Comparison of ENCODE assay signal across 28 cellular contexts in the genomic region with DNA sequence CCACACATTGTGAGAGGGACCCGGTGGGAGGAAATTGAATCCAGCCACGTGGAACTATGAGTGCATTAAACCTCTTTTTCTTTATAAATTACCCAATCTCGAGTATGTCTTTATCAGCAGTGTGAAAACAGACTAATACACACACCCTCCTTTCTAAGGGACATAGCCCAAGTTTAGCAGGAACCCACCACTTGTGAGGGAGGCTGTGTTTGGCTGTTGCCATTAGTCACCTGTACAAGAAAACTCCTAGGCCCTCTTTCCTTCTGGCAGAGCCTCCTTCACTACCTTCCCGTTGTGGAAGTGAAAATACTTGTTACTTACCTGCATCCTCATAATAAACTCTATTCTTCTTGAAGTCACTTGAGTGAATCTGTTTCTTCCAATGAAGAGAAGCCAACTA.
"Had no signal": no experiment of that assay in that cellular context is flagged by ENCODE, and none has a peak within 500 bp of the region (broad histone marks: within the 10 kb centered on the region; RNA-seq: fewer than 3 reads in every experiment).

No MANE protein-coding gene starts in this region.

- H3K27me3 ChIP-seq: hepatocyte, ovary, right atrium auricular region, stomach, testis, thyroid gland, transverse colon, upper lobe of left lung, vagina had no signal

- H3K4me1 ChIP-seq: lower lobe of right lung, right atrium auricular region, stomach, testis, thyroid gland, transverse colon, upper lobe of left lung, vagina had no signal

- H3K4me3 Mint-ChIP-seq: mesothelial cell of epicardium; naive B cell; natural killer cell; nephron progenitor cell; stimulated activated naive B cell treated with anti-CD40 and anti-IgM and Interleukin-4, amounts not matched to agents 10 μg/mL and 1 μg/mL and 100 μg/mL, for 72 hours had no signal

- H3K4me2 ChIP-seq: hepatocyte had no signal

- H3K79me2 ChIP-seq: hepatocyte had no signal

- H3K4me1 Mint-ChIP-seq: naive B cell; natural killer cell; nephron progenitor cell; stimulated activated naive B cell treated with anti-CD40 and anti-IgM and Interleukin-4, amounts not matched to agents 10 μg/mL and 1 μg/mL and 100 μg/mL, for 72 hours had no signal

- H3K9me3 ChIP-seq: lower lobe of right lung, ovary, right atrium auricular region, stomach, testis, thyroid gland, transverse colon, upper lobe of left lung, vagina had no signal

- H3K9me3 Mint-ChIP-seq: mesothelial cell of epicardium; naive B cell; natural killer cell; stimulated activated naive B cell treated with anti-CD40 and anti-IgM and Interleukin-4, amounts not matched to agents 10 μg/mL and 1 μg/mL and 100 μg/mL, for 72 hours had no signal

- H3K4me3 ChIP-seq: hepatocyte, lower lobe of right lung, ovary, right atrium auricular region, skin epidermis, stomach, testis, thyroid gland, transverse colon, upper lobe of left lung, vagina had no signal

- H3K27ac Mint-ChIP-seq: mesothelial cell of epicardium; naive B cell; natural killer cell; nephron progenitor cell; progenitor cell of endocrine pancreas; stimulated activated naive B cell treated with anti-CD40 and anti-IgM and Interleukin-4, amounts not matched to agents 10 μg/mL and 1 μg/mL and 100 μg/mL, for 72 hours had no signal

- H3K36me3 Mint-ChIP-seq: mesothelial cell of epicardium; naive B cell; natural killer cell; stimulated activated naive B cell treated with anti-CD40 and anti-IgM and Interleukin-4, amounts not matched to agents 10 μg/mL and 1 μg/mL and 100 μg/mL, for 72 hours had no signal

- ATAC-seq: left cardiac atrium; left lobe of liver; natural killer cell; sciatic nerve; stimulated activated naive B cell treated with anti-CD40 and anti-IgM and Interleukin-4, amounts not matched to agents 10 μg/mL and 1 μg/mL and 100 μg/mL, for 72 hours; stimulated activated naive CD8-positive, alpha-beta T cell treated with anti-CD3 and anti-CD28 coated beads, Interleukin-15, Interleukin-2, amounts not matched to agents 100 U/mL and 50 U/mL, for 24 hours had no signal

- DNase-seq: islet precursor cell; kidney glomerular epithelial cell; left cardiac atrium; lower lobe of right lung; mesendoderm; naive B cell; natural killer cell; nephron progenitor cell; ovary; stimulated activated CD4-positive, alpha-beta T cell treated with anti-CD3 and anti-CD28 coated beads, Interleukin-12 subunit alpha, Interleukin-12 subunit beta, amount 100 ng/mL, for 4 hours; stimulated activated CD4-positive, alpha-beta T cell treated with anti-CD3 and anti-CD28 coated beads, Interleukin-15, amount 100 ng/mL, for 24 hours; stimulated activated CD4-positive, alpha-beta T cell treated with anti-CD3 and anti-CD28 coated beads, Interleukin-2, amount 100 ng/mL, for 24 hours; stimulated activated CD4-positive, alpha-beta T cell treated with anti-CD3 and anti-CD28 coated beads, Interleukin-4, amount 100 ng/mL, for 1 hour; stimulated activated naive B cell treated with anti-CD40 and anti-IgM and Interleukin-4, amounts not matched to agents 10 μg/mL and 1 μg/mL and 100 μg/mL, for 72 hours; stimulated activated naive CD8-positive, alpha-beta T cell treated with anti-CD3 and anti-CD28 coated beads, Interleukin-15, Interleukin-2, amounts not matched to agents 100 U/mL and 50 U/mL, for 24 hours; stomach; testis; thyroid gland; transverse colon; upper lobe of left lung had no signal

- H3K36me3 ChIP-seq: lower lobe of right lung, ovary, right atrium auricular region, stomach, thyroid gland, transverse colon, upper lobe of left lung, vagina had no signal

- H2AFZ ChIP-seq: hepatocyte had no signal

- H3K27ac ChIP-seq: hepatocyte, lower lobe of right lung, ovary, right atrium auricular region, skin epidermis, stomach, testis, thyroid gland, transverse colon, upper lobe of left lung, vagina had no signal

- H3K27me3 Mint-ChIP-seq: progenitor cell of endocrine pancreas had no signal
